1 cellular context compared by ENCODE assay signal in genomic region chr5:156155638-156156037, GRCh38.
TF ChIP-seq lines count a peak whose summit lies in the region.

No MANE protein-coding gene starts in this region.

TF ChIP-seq in IMR-90, 13 proteins besides CTCF, POLR2A, EP300 and RAD21:
- TF ChIP-seq ELK1 (IDR thresholded peaks at IDR 0.05; ENCODE audit: borderline replicate concordance, low read depth, low read length): no peak
- no peak for TF ChIP-seq MAFK (IDR thresholded peaks at IDR 0.05; ENCODE audit: low read depth, low read length)
- TF ChIP-seq NFE2L2 (IDR thresholded peaks at IDR 0.05; ENCODE audit: low read depth, low read length): no peak
- TF ChIP-seq MXI1 (IDR thresholded peaks at IDR 0.05; ENCODE audit: borderline replicate concordance, low read depth, low read length): no peak
- no peak for TF ChIP-seq SMC3 (IDR thresholded peaks at IDR 0.05; ENCODE audit: low read depth, low read length)
- no peak for TF ChIP-seq USF2 (IDR thresholded peaks at IDR 0.05; ENCODE audit: low read depth, low read length)
- no peak for TF ChIP-seq RFX5 (IDR thresholded peaks at IDR 0.05; ENCODE audit: low read depth, low read length)
- no peak for TF ChIP-seq CEBPB (IDR thresholded peaks at IDR 0.05; ENCODE audit: low read depth, low read length)
- no peak for TF ChIP-seq RCOR1 (IDR thresholded peaks at IDR 0.05; ENCODE audit: insufficient replicate concordance, low read length)
- TF ChIP-seq BHLHE40 (IDR thresholded peaks at IDR 0.05; ENCODE audit: low read depth, low read length): no peak
- no peak for TF ChIP-seq MAZ (IDR thresholded peaks at IDR 0.05; ENCODE audit: borderline replicate concordance, low read depth, low read length)
- no peak for TF ChIP-seq FOS (IDR thresholded peaks at IDR 0.05; ENCODE audit: low read depth, low read length)
- TF ChIP-seq CHD1 (IDR thresholded peaks at IDR 0.05; ENCODE audit: low read depth, low read length): no peak
